Comparison of ENCODE assay signal across 8 cellular contexts in the genomic region with DNA sequence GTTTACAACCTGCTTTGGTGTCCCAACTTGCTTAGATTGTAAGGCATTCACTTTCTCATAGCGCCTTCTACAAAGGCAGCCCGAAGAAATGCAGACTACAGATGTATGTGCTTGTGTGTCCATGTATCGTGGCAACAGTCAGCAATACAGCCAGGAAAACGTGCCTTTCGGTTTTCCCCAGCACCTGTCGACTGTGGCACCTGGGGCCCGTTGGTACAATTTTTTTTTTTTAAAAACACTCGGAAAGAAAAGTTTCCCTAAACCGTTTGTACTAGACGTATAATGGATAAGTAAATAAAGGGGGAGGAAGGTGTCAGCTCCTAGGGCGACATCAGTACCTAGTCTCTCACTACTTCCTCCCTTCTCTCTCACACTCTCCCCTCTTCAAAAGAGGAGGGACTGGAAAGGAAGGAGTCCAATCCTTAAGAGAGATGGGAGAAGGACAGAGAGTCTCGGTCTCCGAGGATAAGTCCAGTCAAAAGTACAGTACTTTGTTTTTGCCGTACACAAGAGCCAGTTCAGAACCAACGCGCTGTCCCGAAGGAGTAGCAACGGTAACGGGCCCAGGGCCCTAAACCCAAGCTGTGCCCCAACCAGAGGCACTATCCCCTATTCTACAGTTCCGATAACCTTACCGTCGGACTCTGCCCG. TPM values are rescaled to one million over a fixed set of nuclear protein-coding genes. Genes with fewer than 3 reads are reported as not detected.
DNase-seq lines count a peak whose midpoint lies in the region; ATAC-seq and TF ChIP-seq lines count a peak whose summit lies in the region.

No MANE protein-coding gene starts in this region.

- H3K9me3 ChIP-seq in BE2C = no peaks in the 10 kb centered on the region

- H3K36me3 ChIP-seq in BE2C = peaks cover 14% of the 10 kb centered on the region

- H3K27me3 ChIP-seq in BE2C = no peaks in the 10 kb centered on the region

- ATAC-seq in GM18867 (IDR thresholded peaks at IDR 0.05; ENCODE audit: unreplicated experiment) (peak; percentile 16), HG03159 (IDR thresholded peaks at IDR 0.05; ENCODE audit: unreplicated experiment) (peak; percentile 35)

- TF ChIP-seq CTCF in BE2C (IDR thresholded peaks at IDR 0.05; ENCODE audit: low read depth, low read length) = no peak

- peak overlapping the region; percentile 96 for H3K4me3 ChIP-seq in BE2C (ENCODE audit: low read depth, low read length)

- DNase-seq in BE2C = peak; percentile 8
- DNase-seq in NCI-H69 (lab: John Stamatoyannopoulos, UW) = peak; percentile 58
- DNase-seq in activated T-cell treated with anti-CD3 and anti-CD28 coated beads, Interleukin-2, amount 50 U/mL, for 48 hours = peak; percentile 45 to 54
- peak; percentile 59 for DNase-seq in fibroblast of peridontal ligament (ENCODE audit: extremely low read depth)
- peak; percentile 15 for DNase-seq in non-pigmented ciliary epithelial cell (ENCODE audit: low read depth)
- DNase-seq in OCI-M2 (lab: John Stamatoyannopoulos, UW; ENCODE audit: unreplicated experiment) = no peak

- no peaks in the 10 kb centered on the region for H3K4me1 ChIP-seq in BE2C

RNA-seq across cellular contexts. Expression of a gene that starts 0.8 kb away (rescaled TPM):
- polyA plus RNA-seq in BE2C (2012; ENCODE audit: insufficient read depth, insufficient read length, low read depth) = 25.1 TPM
